9 cellular contexts compared by ENCODE assay signal in the genomic region with DNA sequence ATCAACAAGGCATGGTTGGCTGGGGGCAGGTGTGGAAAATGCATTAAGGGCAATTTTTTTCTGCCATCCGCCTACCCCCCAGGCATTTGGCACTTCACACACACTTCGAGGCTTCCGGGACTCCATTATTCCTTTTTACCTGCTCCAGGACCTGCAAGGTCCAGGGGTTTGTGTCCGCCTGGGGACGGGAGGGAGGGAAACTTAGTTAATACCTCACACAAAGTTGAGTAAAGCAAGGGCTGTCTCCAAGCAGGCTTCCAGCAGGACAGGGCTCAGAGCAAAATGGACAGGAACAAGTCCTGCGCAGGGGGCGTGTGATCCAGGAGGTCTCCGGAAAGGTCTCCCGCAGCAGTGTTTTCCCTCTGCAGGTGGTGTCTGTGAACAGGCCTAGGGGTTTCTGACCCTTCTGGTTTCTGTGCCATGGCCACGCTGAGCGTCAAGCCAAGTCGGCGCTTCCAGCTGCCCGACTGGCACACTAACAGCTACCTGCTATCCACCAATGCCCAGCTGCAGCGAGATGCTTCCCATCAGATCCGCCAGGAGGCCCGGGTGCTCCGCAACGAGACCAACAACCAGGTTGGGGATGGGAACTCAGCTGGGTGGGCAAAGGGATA. TPM values are rescaled to one million over a fixed set of nuclear protein-coding genes. Genes with fewer than 3 reads are reported as not detected.
DNase-seq lines count a peak whose midpoint lies in the region; ATAC-seq and TF ChIP-seq lines count a peak whose summit lies in the region.
"Had no signal": no experiment of that assay in that cellular context is flagged by ENCODE, and none has a peak within 500 bp of the region (broad histone marks: within the 10 kb centered on the region; RNA-seq: fewer than 3 reads in every experiment).

No MANE protein-coding gene starts in this region.

- H3K9me3 Mint-ChIP-seq in H9 (no peaks in the 10 kb centered on the region), activated B cell treated with CpG ODN at 0.5 μM for 24 hours (no peaks in the 10 kb centered on the region)

- no peaks in the 10 kb centered on the region for H4K20me1 ChIP-seq in H9 (ENCODE audit: control insufficient read depth, insufficient read depth, insufficient read length)

- H3K36me3 ChIP-seq in iPS-18a (ENCODE audit: control insufficient read depth, low read depth, low read length), result no peaks in the 10 kb centered on the region

- no peak overlapping the region for H3K9ac ChIP-seq in H9 (ENCODE audit: extremely low read depth, insufficient read length, low read length)
- peak overlapping the region; percentile 90 for H3K9ac ChIP-seq in iPS-18a (ENCODE audit: low read length)

- H3T11ph ChIP-seq in H9 (ENCODE audit: low read length), result no peak overlapping the region

- H3K27me3 Mint-ChIP-seq in H9 (ENCODE audit: low read depth) (peaks cover 14% of the 10 kb centered on the region), activated B cell treated with CpG ODN at 0.5 μM for 24 hours (peaks cover 33% of the 10 kb centered on the region)

- H3K4me1 Mint-ChIP-seq in H9 (peaks cover 16 to 25% of the 10 kb centered on the region in 2 experiments), activated B cell treated with CpG ODN at 0.5 μM for 24 hours (peaks cover 7% of the 10 kb centered on the region)

- H3K4me2 ChIP-seq in H9 (ENCODE audit: insufficient read depth, insufficient read length, low read length), result peak overlapping the region; percentile 62

- H3K27ac ChIP-seq in H9 (ENCODE audit: insufficient read length, low read depth, low read length) (no peak overlapping the region), iPS-18a (ENCODE audit: low read length) (no peak overlapping the region)

- H3K9me3 ChIP-seq in H9 (ENCODE audit: control insufficient read depth, low read depth, low read length), result no peaks in the 10 kb centered on the region
- no peaks in the 10 kb centered on the region for H3K9me3 ChIP-seq in iPS-18a (ENCODE audit: control insufficient read depth, low read depth, low read length)

- no peak overlapping the region for H2BK12ac ChIP-seq in H9 (ENCODE audit: insufficient read length, low read depth, low read length)

- no peak overlapping the region for H3K23ac ChIP-seq in H9 (ENCODE audit: insufficient read length, low read depth, low read length)

- H2AFZ ChIP-seq in H9 (ENCODE audit: low read length), result no peak overlapping the region

- DNase-seq in H9 (no peak), activated B cell treated with CpG ODN at 0.5 μM for 24 hours (no peak), skeletal muscle cell (ENCODE audit: low read depth) (no peak)
- no peak for DNase-seq in stimulated activated CD4-positive, alpha-beta T cell treated with anti-CD3 and anti-CD28 coated beads, Interleukin-2, amount 100 ng/mL, for 48 hours
- DNase-seq: KG1 had no signal

- no peak overlapping the region for H2BK20ac ChIP-seq in H9 (ENCODE audit: low read depth, low read length, poor library complexity, severe bottlenecking)

- ATAC-seq in activated B cell treated with CpG ODN at 0.5 μM for 24 hours (ENCODE audit: low read depth) (no peak), GM18520 (IDR thresholded peaks at IDR 0.05; ENCODE audit: unreplicated experiment) (no peak), HG02678 (IDR thresholded peaks at IDR 0.05; ENCODE audit: unreplicated experiment) (no peak), GM21529 (IDR thresholded peaks at IDR 0.05; ENCODE audit: unreplicated experiment) (no peak)

- no peak overlapping the region for H4K5ac ChIP-seq in H9 (ENCODE audit: insufficient read length, low read depth, low read length)

- H3K56ac ChIP-seq in H9 (ENCODE audit: insufficient read length, low read depth, low read length), result no peak overlapping the region

- no peak overlapping the region for H4K91ac ChIP-seq in H9 (ENCODE audit: insufficient read length, low read depth, low read length)

- H3K79me2 ChIP-seq in H9 (ENCODE audit: insufficient read depth, low read length), result peaks cover under 1% of the 10 kb centered on the region; the same call in 1 of the 2 replicates

- H3K4me3 Mint-ChIP-seq in H9, result peak overlapping the region; percentile 68 to 81
- peak overlapping the region; percentile 15 for H3K4me3 Mint-ChIP-seq in activated B cell treated with CpG ODN at 0.5 μM for 24 hours

- H3K4me3 ChIP-seq in iPS-18a (ENCODE audit: low read length) (peak overlapping the region; percentile 69), skeletal muscle cell (ENCODE audit: low read depth, low read length) (peak overlapping the region; percentile 51)

- TF ChIP-seq CTCF in H9 (conservative IDR thresholded peaks at IDR 0.05), result no peak
- no peak for TF ChIP-seq CTCF in activated B cell treated with CpG ODN at 0.5 μM for 24 hours (IDR thresholded peaks at IDR 0.05)

- H2BK5ac ChIP-seq in H9 (ENCODE audit: insufficient read length, low read length), result no peak overlapping the region

- no peak overlapping the region; the same call in 1 of the 2 replicates for H3K4ac ChIP-seq in H9 (ENCODE audit: low read depth, low read length)

- H3K27ac Mint-ChIP-seq in H9 (peak overlapping the region in 1 of 3 experiments; percentile 74; a peak in 1 of 7 replicates), activated B cell treated with CpG ODN at 0.5 μM for 24 hours (no peak overlapping the region)

- peak overlapping the region; percentile 96; the same call in 1 of the 2 replicates for H3K14ac ChIP-seq in H9 (ENCODE audit: insufficient read depth, low read length)

- H2BK15ac ChIP-seq in H9 (ENCODE audit: low read depth, low read length), result no peak overlapping the region

- H3K4me1 ChIP-seq in H9 (ENCODE audit: insufficient read depth, low read length) (no peaks in the 10 kb centered on the region), iPS-18a (ENCODE audit: control insufficient read depth, low read depth, low read length) (peaks cover 3% of the 10 kb centered on the region)

- no peak overlapping the region for H2AK5ac ChIP-seq in H9 (ENCODE audit: insufficient read length, low read length)

- POLR2A ChIA-PET in activated B cell treated with CpG ODN at 0.5 μM for 24 hours (lab: Charles Lee), result no interaction called here

- H3K79me1 ChIP-seq in H9 (ENCODE audit: insufficient read depth, low read depth, low read length, poor library complexity, severe bottlenecking), result no peaks in the 10 kb centered on the region

- intact Hi-C loops in activated B cell treated with CpG ODN at 0.5 μM for 24 hours (cut with micrococcal nuclease), result loop anchor here (10.0 kb wide), 1 partner anchor 230 kb away; no protein-coding TSS in a partner anchor

- peak overlapping the region; percentile 94 for H3K18ac ChIP-seq in H9 (ENCODE audit: insufficient read length, low read depth, low read length)

- H3K36me3 Mint-ChIP-seq in H9 (ENCODE audit: insufficient read depth in 1 of 3, low read depth in 3 of 3), result peaks cover 0 to 1% (median 0%) of the 10 kb centered on the region in 3 experiments; a peak in 1 of 7 replicates
- H3K36me3 Mint-ChIP-seq in activated B cell treated with CpG ODN at 0.5 μM for 24 hours (ENCODE audit: low read depth), result peaks cover 3% of the 10 kb centered on the region

- H2BK120ac ChIP-seq in H9 (ENCODE audit: low read depth, low read length, poor library complexity, severe bottlenecking), result peak overlapping the region; percentile 50

- WGBS in H9 (ENCODE audit: extremely low coverage, insufficient read length, low lambda C conversion rate), result no CpG with 5 or more reads among the region's 19 CpGs

- CTCF ChIA-PET in activated B cell treated with CpG ODN at 0.5 μM for 24 hours (lab: Charles Lee), result no interaction called here

- H3K23me2 ChIP-seq in H9 (ENCODE audit: insufficient read length, low read depth, low read length, poor library complexity, severe bottlenecking), result peaks cover 12% of the 10 kb centered on the region

- H4K8ac ChIP-seq in H9 (replicated peaks; ENCODE audit: insufficient read length, low read depth, low read length), result no peak overlapping the region

- H3K27me3 ChIP-seq in H9 (ENCODE audit: insufficient read depth, low read length) (no peaks in the 10 kb centered on the region), iPS-18a (ENCODE audit: control insufficient read depth, insufficient read depth, low read length) (peaks cover 9% of the 10 kb centered on the region)

RNA-seq across cellular contexts. Expression of a gene that starts 0.7 kb away (rescaled TPM):
- total RNA-seq in H9 (2021) (0.20 and 0.86 TPM in 2 replicates), activated B cell treated with CpG ODN at 0.5 μM for 24 hours (not detected in 2 replicates)

RNA-seq across cellular contexts. Expression of a gene that starts 4.1 kb away (rescaled TPM):
- total RNA-seq in H9 (2021) (27.8 and 28.7 TPM in 2 replicates), activated B cell treated with CpG ODN at 0.5 μM for 24 hours (23.0 and 23.9 TPM in 2 replicates)

RNA-seq across cellular contexts. Expression of a gene that starts 40.4 kb away (rescaled TPM):
- total RNA-seq in H9 (2021) (1.5 TPM in 2 replicates), activated B cell treated with CpG ODN at 0.5 μM for 24 hours (0.24 and 0.64 TPM in 2 replicates)
